ENCODE assay signal across 9 cellular contexts in genomic region chr12:48003226-48004038, GRCh38. TPM values are rescaled to one million over a fixed set of nuclear protein-coding genes. Genes with fewer than 3 reads are reported as not detected.
A peak's percentile ranks its signal among the peaks of the same experiment; 100 is the strongest.
DNase-seq lines count a peak whose midpoint lies in the region; ATAC-seq, FAIRE-seq and TF ChIP-seq lines count a peak whose summit lies in the region.
"Had no signal": no experiment of that assay in that cellular context is flagged by ENCODE, and none has a peak within 500 bp of the region (broad histone marks: within the 10 kb centered on the region; RNA-seq: fewer than 3 reads in every experiment).

No MANE protein-coding gene starts in this region.

- FAIRE-seq in small intestine (lab: Jason Lieb, UNC): no peak

- 5 to 6% methylated on average over 38 of the region's 38 CpGs for WGBS in aorta, 2 donors
- 2 to 5% (median 4%) methylated on average over 38 of the region's 38 CpGs for WGBS in small intestine, 3 donors

- H3K9me3 ChIP-seq in aorta (ENCODE audit: control insufficient read depth, low read length): no peaks in the 10 kb centered on the region
- H3K9me3 ChIP-seq in small intestine (ENCODE audit: control insufficient read depth, low read depth): no peaks in the 10 kb centered on the region

- peak overlapping the region; percentile 6 to 16 for H3K4me3 ChIP-seq in aorta (ENCODE audit: low read length in 2 of 2)
- H3K4me3 ChIP-seq in small intestine (ENCODE audit: low read depth in 1 of 2, low read length in 2 of 2): no peak overlapping the region

- peak; percentile 29 for DNase-seq in stimulated activated CD4-positive, alpha-beta T cell treated with anti-CD3 and anti-CD28 coated beads, Interleukin-15, amount 100 ng/mL, for 24 hours
- no peak for DNase-seq in stimulated activated CD4-positive, alpha-beta T cell treated with anti-CD3 and anti-CD28 coated beads, Interleukin-1b, Interleukin-23, amount 100 ng/mL, for 48 hours
- peak; percentile 50 for DNase-seq in activated T-cell treated with anti-CD3 and anti-CD28 coated beads, Interleukin-2, amount 50 U/mL, for 24 hours
- DNase-seq in kidney tubule cell (ENCODE audit: low spot score) (peak; percentile 1), aorta (no peak), small intestine (no peak), endothelial cell (ENCODE audit: low spot score) (no peak)
- no peak for DNase-seq in stimulated activated CD4-positive, alpha-beta T cell treated with anti-CD3 and anti-CD28 coated beads, Interleukin-2, amount 100 ng/mL, for 48 hours
- DNase-seq: NCI-H2029 had no signal

- ATAC-seq in aorta (ENCODE audit: low FRiP score): no peak

- no peaks in the 10 kb centered on the region for H3K27me3 ChIP-seq in aorta (ENCODE audit: control insufficient read depth in 1 of 2, insufficient read depth in 2 of 2, low read length in 1 of 2)
- H3K27me3 ChIP-seq in small intestine (ENCODE audit: control insufficient read depth in 2 of 2, insufficient read depth in 2 of 2, low read length in 2 of 2): peaks cover 19 to 26% of the 10 kb centered on the region in 2 donors

- H3K36me3 ChIP-seq in aorta (ENCODE audit: control insufficient read depth in 1 of 2, insufficient read depth in 2 of 2, low read length in 1 of 2): no peaks in the 10 kb centered on the region
- no peaks in the 10 kb centered on the region for H3K36me3 ChIP-seq in small intestine (ENCODE audit: control insufficient read depth in 2 of 2, insufficient read depth in 2 of 2, low read length in 2 of 2)

- no peak for TF ChIP-seq CTCF in endothelial cell (IDR thresholded peaks at IDR 0.05; ENCODE audit: unreplicated experiment)

- intact Hi-C loops in aorta (cut with DNase I): no loop called here

- H3K27ac ChIP-seq in aorta (ENCODE audit: low read depth in 1 of 2, low read length in 2 of 2): no peak overlapping the region
- no peak overlapping the region for H3K27ac ChIP-seq in small intestine (ENCODE audit: low read depth in 1 of 2, low read length in 1 of 2)

- no peaks in the 10 kb centered on the region for H3K9me3 Mint-ChIP-seq in activated T-cell treated with anti-CD3 and anti-CD28 coated beads, Interleukin-2, amount 50 U/mL, for 24 hours
- H3K9me3 Mint-ChIP-seq in endothelial cell (ENCODE audit: unreplicated experiment): no peaks in the 10 kb centered on the region

- H3K4me1 Mint-ChIP-seq in activated T-cell treated with anti-CD3 and anti-CD28 coated beads, Interleukin-2, amount 50 U/mL, for 24 hours (ENCODE audit: low read depth): peaks cover 35% of the 10 kb centered on the region
- H3K4me1 Mint-ChIP-seq in endothelial cell (ENCODE audit: unreplicated experiment): peaks cover 23% of the 10 kb centered on the region

- H3K27ac Mint-ChIP-seq in activated T-cell treated with anti-CD3 and anti-CD28 coated beads, Interleukin-2, amount 50 U/mL, for 24 hours: no peak overlapping the region
- H3K27ac Mint-ChIP-seq in endothelial cell (ENCODE audit: unreplicated experiment): no peak overlapping the region

- H3K4me3 Mint-ChIP-seq in activated T-cell treated with anti-CD3 and anti-CD28 coated beads, Interleukin-2, amount 50 U/mL, for 24 hours: peak overlapping the region; percentile 69
- no peak overlapping the region for H3K4me3 Mint-ChIP-seq in endothelial cell (ENCODE audit: unreplicated experiment)

- H3K4me1 ChIP-seq in aorta (ENCODE audit: control insufficient read depth in 1 of 2, insufficient read depth in 2 of 2, low read length in 2 of 2): no peaks in the 10 kb centered on the region
- H3K4me1 ChIP-seq in small intestine (ENCODE audit: control insufficient read depth in 2 of 2, insufficient read depth in 1 of 2, low read depth in 1 of 2, low read length in 1 of 2): peaks cover 2 to 10% of the 10 kb centered on the region in 2 donors

- H3K36me3 Mint-ChIP-seq in activated T-cell treated with anti-CD3 and anti-CD28 coated beads, Interleukin-2, amount 50 U/mL, for 24 hours (ENCODE audit: low read depth): no peaks in the 10 kb centered on the region
- no peaks in the 10 kb centered on the region for H3K36me3 Mint-ChIP-seq in endothelial cell (ENCODE audit: low read depth, unreplicated experiment)

- H3K27me3 Mint-ChIP-seq in activated T-cell treated with anti-CD3 and anti-CD28 coated beads, Interleukin-2, amount 50 U/mL, for 24 hours: peaks cover 88% of the 10 kb centered on the region
- H3K27me3 Mint-ChIP-seq in endothelial cell (ENCODE audit: unreplicated experiment): peaks cover 49% of the 10 kb centered on the region

RNA-seq across cellular contexts. Expression of gene COL2A1, which starts 0.8 kb away (rescaled TPM):
- total RNA-seq in aorta (not detected), endothelial cell (ENCODE audit: unreplicated experiment) (1.9 TPM)
- polyA plus RNA-seq in aorta (not detected), small intestine (under 1 TPM in 1 of 3 donors, not detected in 2; 0.19 TPM)

RNA-seq across cellular contexts. Expression of gene TMEM106C, which starts 40.0 kb away (rescaled TPM):
- 10 to 100 TPM; 56.3 to 70.0 TPM for total RNA-seq in aorta
- 100 to 1,000 TPM in 1 of 2 donors, 10 to 100 TPM in 1; 68.9 to 220 TPM for polyA plus RNA-seq in aorta
- 100 to 1,000 TPM; 140 to 211 (median 143) TPM for polyA plus RNA-seq in small intestine
- total RNA-seq in endothelial cell (ENCODE audit: unreplicated experiment): 41.0 TPM

Comparison
In these comparisons a context has a peak if more than half of its experiments do, and no peak if none do; other contexts are left out.
1. DNase-seq: peak in stimulated activated CD4-positive, alpha-beta T cell treated with anti-CD3 and anti-CD28 coated beads, Interleukin-15, amount 100 ng/mL, for 24 hours (single experiment), activated T-cell treated with anti-CD3 and anti-CD28 coated beads, Interleukin-2, amount 50 U/mL, for 24 hours (single experiment) and kidney tubule cell (single experiment); none in stimulated activated CD4-positive, alpha-beta T cell treated with anti-CD3 and anti-CD28 coated beads, Interleukin-1b, Interleukin-23, amount 100 ng/mL, for 48 hours (single experiment), aorta (0 of 2), small intestine (single experiment), endothelial cell (single experiment) and stimulated activated CD4-positive, alpha-beta T cell treated with anti-CD3 and anti-CD28 coated beads, Interleukin-2, amount 100 ng/mL, for 48 hours (0 of 2).
2. H3K4me3 ChIP-seq: peak in aorta (2 of 2); none in small intestine (0 of 2).